9 cellular contexts compared by ENCODE assay signal in the genomic region with DNA sequence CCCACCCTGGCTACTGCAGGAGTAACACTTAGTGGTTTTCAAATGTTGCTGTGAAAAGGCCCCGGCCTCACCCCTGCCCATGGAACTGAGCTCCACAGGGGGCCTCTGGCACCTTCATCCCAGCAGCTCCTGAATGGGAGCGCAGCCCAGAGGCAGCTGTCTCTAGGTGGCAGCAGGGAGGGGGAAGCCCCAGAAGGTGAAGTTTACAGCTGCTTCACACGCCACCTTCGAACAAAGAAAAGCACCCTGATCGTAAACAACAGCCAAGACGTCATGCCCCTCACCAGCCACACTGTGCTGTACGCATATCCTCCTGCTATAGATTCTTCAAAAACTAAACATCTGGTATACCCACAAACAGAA.
DNase-seq lines count a peak whose midpoint lies in the region; TF ChIP-seq lines count a peak whose summit lies in the region.
"Had no signal": no experiment of that assay in that cellular context is flagged by ENCODE, and none has a peak within 500 bp of the region (broad histone marks: within the 10 kb centered on the region; RNA-seq: fewer than 3 reads in every experiment).

No MANE protein-coding gene starts in this region.

- H3K56ac ChIP-seq in H9 (ENCODE audit: insufficient read length, low read depth, low read length) = no peak overlapping the region

- no peak for TF ChIP-seq POLR2A in stomach (IDR thresholded peaks at IDR 0.05)

- H3K4me3 Mint-ChIP-seq in H9 = no peak overlapping the region; a peak in 1 of 5 replicates

- H3K9ac ChIP-seq in H9 (ENCODE audit: extremely low read depth, insufficient read length, low read length) = no peak overlapping the region

- WGBS in H9 (ENCODE audit: extremely low coverage, insufficient read length, low lambda C conversion rate) = no CpG with 5 or more reads among the region's 7 CpGs
- 73 to 86% (median 79%) methylated on average over 6 to 7 of the region's 7 CpGs for WGBS in stomach, 5 donors

- no peak overlapping the region for H2BK15ac ChIP-seq in H9 (ENCODE audit: low read depth, low read length)

- H3K27ac ChIP-seq in H9 (ENCODE audit: insufficient read length, low read depth, low read length) (no peak overlapping the region), stomach (no peak overlapping the region)

- H2BK12ac ChIP-seq in H9 (ENCODE audit: insufficient read length, low read depth, low read length) = no peak overlapping the region

- H2BK20ac ChIP-seq in H9 (ENCODE audit: low read depth, low read length, poor library complexity, severe bottlenecking) = no peak overlapping the region

- intact Hi-C loops in stomach (cut with DNase I; ENCODE audit: low total_unique reads) = no loop called here

- H2AFZ ChIP-seq in H9 (ENCODE audit: low read length) = no peak overlapping the region

- no peak overlapping the region for H2AK5ac ChIP-seq in H9 (ENCODE audit: insufficient read length, low read length)

- no peak overlapping the region for H3K18ac ChIP-seq in H9 (ENCODE audit: insufficient read length, low read depth, low read length)

- H2BK5ac ChIP-seq in H9 (ENCODE audit: insufficient read length, low read length) = no peak overlapping the region

- in situ Hi-C loops in astrocyte of the cerebellum (cut with HindIII; ENCODE audit: low sequenced_read_pairs) = no loop called here

- H3T11ph ChIP-seq in H9 (ENCODE audit: low read length) = no peak overlapping the region

- H4K5ac ChIP-seq in H9 (ENCODE audit: insufficient read length, low read depth, low read length) = no peak overlapping the region

- no peaks in the 10 kb centered on the region for H4K20me1 ChIP-seq in H9 (ENCODE audit: control insufficient read depth, insufficient read depth, insufficient read length)

- H3K36me3 ChIP-seq in stomach = peaks cover 0 to 3% (median 0%) of the 10 kb centered on the region in 4 donors

- H3K4ac ChIP-seq in H9 (ENCODE audit: low read depth, low read length) = no peak overlapping the region

- no peak for TF ChIP-seq EP300 in stomach (IDR thresholded peaks at IDR 0.05)

- no peaks in the 10 kb centered on the region for H3K79me2 ChIP-seq in H9 (ENCODE audit: insufficient read depth, low read length)

- TF ChIP-seq CTCF in H9 (conservative IDR thresholded peaks at IDR 0.05) = peak; percentile 55
- TF ChIP-seq CTCF in astrocyte of the cerebellum (IDR thresholded peaks at IDR 0.05; ENCODE audit: low read depth, low read length, missing control alignments) = peak; percentile 23
- TF ChIP-seq CTCF in stomach (IDR thresholded peaks at IDR 0.05) = no peak

- H3K27me3 ChIP-seq in H9 (ENCODE audit: insufficient read depth, low read length) (no peaks in the 10 kb centered on the region), stomach (no peaks in the 10 kb centered on the region)

- H3K79me1 ChIP-seq in H9 (ENCODE audit: insufficient read depth, low read depth, low read length, poor library complexity, severe bottlenecking) = no peaks in the 10 kb centered on the region

- H3K4me3 ChIP-seq in astrocyte of the cerebellum (ENCODE audit: low read depth, low read length) (no peak overlapping the region), stomach (no peak overlapping the region)

- peaks cover 0 to 5% (median 0%) of the 10 kb centered on the region in 3 experiments; a peak in 3 of 7 replicates for H3K36me3 Mint-ChIP-seq in H9 (ENCODE audit: insufficient read depth in 1 of 3, low read depth in 3 of 3)
- H3K36me3 Mint-ChIP-seq: naive B cell had no signal

- H3K9me3 Mint-ChIP-seq in H9 = no peaks in the 10 kb centered on the region

- no peak overlapping the region for H4K91ac ChIP-seq in H9 (ENCODE audit: insufficient read length, low read depth, low read length)

- no peak overlapping the region for H3K4me2 ChIP-seq in H9 (ENCODE audit: insufficient read depth, insufficient read length, low read length)

- no peak overlapping the region; the same call in 1 of the 2 replicates for H3K14ac ChIP-seq in H9 (ENCODE audit: insufficient read depth, low read length)

- no peaks in the 10 kb centered on the region for H3K23me2 ChIP-seq in H9 (ENCODE audit: insufficient read length, low read depth, low read length, poor library complexity, severe bottlenecking)

- H3K4me1 ChIP-seq in H9 (ENCODE audit: insufficient read depth, low read length) (peaks cover 2% of the 10 kb centered on the region; the same call in 1 of the 2 replicates), stomach (no peaks in the 10 kb centered on the region)

- peak; percentile 54 for DNase-seq in H9
- peak; percentile 1 for DNase-seq in NCI-H2081 treated with DMSO at 0.1 percent for 48 hours (lab: John Stamatoyannopoulos, UW)
- no peak for DNase-seq in astrocyte of the cerebellum (ENCODE audit: low read depth)
- peak; percentile 73 for DNase-seq in retina
- DNase-seq in stomach = no peak
- no peak for DNase-seq in SIG-M5 (lab: John Stamatoyannopoulos, UW)
- DNase-seq in putamen (ENCODE audit: low spot score) = no peak
- DNase-seq: foreskin melanocyte, naive B cell had no signal

- peaks cover 11 to 31% of the 10 kb centered on the region in 2 experiments for H3K4me1 Mint-ChIP-seq in H9
- H3K4me1 Mint-ChIP-seq: naive B cell had no signal

- H3K23ac ChIP-seq in H9 (ENCODE audit: insufficient read length, low read depth, low read length) = no peak overlapping the region

- no peak overlapping the region for H4K8ac ChIP-seq in H9 (replicated peaks; ENCODE audit: insufficient read length, low read depth, low read length)

- H2BK120ac ChIP-seq in H9 (ENCODE audit: low read depth, low read length, poor library complexity, severe bottlenecking) = no peak overlapping the region

- H3K27me3 Mint-ChIP-seq in H9 (ENCODE audit: low read depth) = peaks cover 2% of the 10 kb centered on the region; the same call in 1 of the 2 replicates

- 0 out of 7 replicates have a peak overlapping the region, but pooled peaks of 1 of the 3 experiments have one; percentile 35 for H3K27ac Mint-ChIP-seq in H9
- H3K27ac Mint-ChIP-seq: naive B cell had no signal

- H3K9me3 ChIP-seq in H9 (ENCODE audit: control insufficient read depth, low read depth, low read length) = no peaks in the 10 kb centered on the region
- H3K9me3 ChIP-seq in stomach = no peaks in the 10 kb centered on the region

Comparison
In these comparisons a context has a peak if more than half of its experiments do, and no peak if none do; other contexts are left out.
1. DNase-seq: peak in H9 (single experiment), NCI-H2081 treated with DMSO at 0.1 percent for 48 hours (single experiment) and retina (single experiment); none in astrocyte of the cerebellum (single experiment), stomach (single experiment), SIG-M5 (single experiment) and putamen (single experiment).
2. CTCF ChIP-seq: peak in H9 (single experiment) and astrocyte of the cerebellum (single experiment); none in stomach (0 of 7).